In the genomic region with DNA sequence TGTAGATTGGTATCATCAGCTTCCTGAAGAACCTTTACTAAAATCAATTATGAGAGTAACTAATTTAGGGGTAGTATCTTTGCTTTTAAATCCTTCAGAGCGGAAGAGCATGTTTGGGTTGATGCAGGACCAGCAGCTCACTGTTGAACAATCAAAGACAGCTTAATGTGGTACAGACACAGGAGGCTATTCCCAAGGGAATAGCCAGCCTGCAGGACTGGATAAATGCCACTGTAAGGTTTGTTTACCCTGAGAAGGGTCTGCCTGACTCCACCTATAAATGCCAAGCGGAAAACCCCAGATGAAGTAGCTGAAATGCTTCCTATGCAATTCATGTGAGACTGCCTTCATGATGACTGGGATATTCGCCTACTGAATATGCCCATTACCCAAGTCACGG, we compare ENCODE assay signal across 13 cellular contexts. TPM values are rescaled to one million over a fixed set of nuclear protein-coding genes. Genes with fewer than 3 reads are reported as not detected.
"Had no signal": no experiment of that assay in that cellular context is flagged by ENCODE, and none has a peak within 500 bp of the region (broad histone marks: within the 10 kb centered on the region; RNA-seq: fewer than 3 reads in every experiment).

No MANE protein-coding gene starts in this region.

- DNase-seq: activated CD4-positive, alpha-beta memory T cell treated with anti-CD3 and anti-CD28 coated beads, Interleukin-2, amount 10 ng/mL, durations not matched to agents 7 days and 5 days; activated CD4-positive, alpha-beta T cell treated with anti-CD3 and anti-CD28 coated beads for 48 hours; activated CD4-positive, CD25-positive, alpha-beta regulatory T cell; activated CD8-positive, alpha-beta memory T cell treated with anti-CD3 and anti-CD28 coated beads, Interleukin-2, amount 10 ng/mL, durations not matched to agents 7 days and 5 days; amniotic stem cell; effector CD8-positive, alpha-beta T cell; gastrocnemius medialis; head of caudate nucleus; retina; stimulated activated naive CD4-positive, alpha-beta T cell; thyroid gland had no signal

- H3K4me1 ChIP-seq: gastrocnemius medialis, thyroid gland had no signal

- H3K4me3 ChIP-seq: gastrocnemius medialis, thyroid gland had no signal

- H3K9me3 ChIP-seq: gastrocnemius medialis, thyroid gland had no signal

- H3K27me3 ChIP-seq: gastrocnemius medialis, thyroid gland had no signal

- ATAC-seq: activated CD8-positive, alpha-beta memory T cell treated with anti-CD3 and anti-CD28 coated beads, Interleukin-2, amount 10 ng/mL, durations not matched to agents 7 days and 5 days; esophagus mucosa; gastrocnemius medialis; left lobe of liver had no signal

- H3K36me3 ChIP-seq: gastrocnemius medialis, thyroid gland had no signal

- H3K27ac ChIP-seq: gastrocnemius medialis, thyroid gland had no signal

RNA-seq across cellular contexts. Expression of gene STAC, which starts 16.0 kb away (rescaled TPM):
- total RNA-seq: activated CD4-positive, alpha-beta memory T cell treated with anti-CD3 and anti-CD28 coated beads, Interleukin-2, amount 10 ng/mL, durations not matched to agents 7 days and 5 days; activated CD8-positive, alpha-beta memory T cell treated with anti-CD3 and anti-CD28 coated beads, Interleukin-2, amount 10 ng/mL, durations not matched to agents 7 days and 5 days had no signal
